ENCODE assay signal across 13 cellular contexts in the genomic region with DNA sequence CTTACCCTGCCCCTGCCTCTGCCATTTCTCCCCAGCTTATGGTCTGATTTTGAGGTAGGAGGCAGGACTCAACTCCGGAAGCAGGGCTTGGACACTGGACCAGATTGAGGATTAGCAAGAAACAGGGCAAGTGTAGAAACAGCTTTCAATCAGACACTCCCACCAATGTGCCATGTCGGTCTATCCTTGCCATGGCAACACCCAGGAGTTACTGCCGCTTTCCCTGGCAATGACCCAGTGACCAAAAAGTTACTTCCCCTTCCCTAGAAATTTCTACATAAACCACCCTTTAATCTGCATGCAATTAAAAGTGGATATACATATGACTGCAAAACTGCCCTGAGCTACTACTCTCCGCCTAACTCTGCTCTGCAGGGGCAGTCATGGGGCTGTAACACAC.
"Had no signal": no experiment of that assay in that cellular context is flagged by ENCODE, and none has a peak within 500 bp of the region (broad histone marks: within the 10 kb centered on the region; RNA-seq: fewer than 3 reads in every experiment).

No MANE protein-coding gene starts in this region.

- H3K4me3 ChIP-seq: body of pancreas, hepatocyte, skin epidermis, thyroid gland, uterus had no signal

- ATAC-seq: body of pancreas had no signal

- H3K36me3 ChIP-seq: neutrophil, thyroid gland, uterus had no signal

- H3K4me1 ChIP-seq: body of pancreas, thyroid gland, uterus had no signal

- H3K27me3 ChIP-seq: body of pancreas, hepatocyte, neutrophil, thyroid gland, uterus had no signal

- DNase-seq: activated B cell treated with CpG ODN at 0.5 μM for 24 hours; activated effector memory CD4-positive, alpha-beta T cell treated with Interleukin-2 at 50 U/mL for 16 hours; activated T-cell treated with anti-CD3 and anti-CD28 coated beads, Interleukin-2, amount 50 U/mL, for 1 hour; body of pancreas; dermis blood vessel endothelial cell; kidney; midbrain; posterior cingulate gyrus; thyroid gland; uterus had no signal

- H3K27ac ChIP-seq: body of pancreas, hepatocyte, skin epidermis, thyroid gland, uterus had no signal

- H3K9me3 ChIP-seq: body of pancreas, neutrophil, thyroid gland, uterus had no signal
